ENCODE assay signal across 27 cellular contexts in genomic region chr1:48686159-48686558, GRCh38.
"Had no signal": no experiment of that assay in that cellular context is flagged by ENCODE, and none has a peak within 500 bp of the region (broad histone marks: within the 10 kb centered on the region; RNA-seq: fewer than 3 reads in every experiment).

No MANE protein-coding gene starts in this region.

- H3K9me3 ChIP-seq: heart right ventricle, left lung, mucosa of descending colon, pancreas, prostate gland, sigmoid colon, spleen, suprapubic skin, thoracic aorta, tibial artery, upper lobe of right lung, uterus had no signal

- H2AFZ ChIP-seq: hepatocyte had no signal

- H3K36me3 ChIP-seq: heart right ventricle, left lung, pancreas, prostate gland, sigmoid colon, spleen, suprapubic skin, thoracic aorta, tibial artery, upper lobe of right lung, uterus had no signal

- H3K4me3 ChIP-seq: heart right ventricle, hepatocyte, left lung, lung, mucosa of descending colon, pancreas, prostate gland, sigmoid colon, spleen, suprapubic skin, thoracic aorta, tibial artery, upper lobe of right lung, uterus had no signal

- H3K79me2 ChIP-seq: hepatocyte had no signal

- H3K4me1 ChIP-seq: heart right ventricle, left lung, pancreas, prostate gland, sigmoid colon, suprapubic skin, upper lobe of right lung, uterus had no signal

- ATAC-seq: heart right ventricle; left cardiac atrium; left lung; mucosa of descending colon; naive thymus-derived CD4-positive, alpha-beta T cell; pancreas; right cardiac atrium; upper lobe of right lung had no signal

- H3K27me3 ChIP-seq: hepatocyte, left lung, pancreas, sigmoid colon, spleen, suprapubic skin, tibial artery, upper lobe of right lung, uterus had no signal

- FAIRE-seq: pancreas, small intestine had no signal

- DNase-seq: heart right ventricle; islet precursor cell; kidney glomerular epithelial cell; left cardiac atrium; left lung; midbrain; mucosa of descending colon; naive thymus-derived CD4-positive, alpha-beta T cell; nucleus accumbens; pancreas; posterior cingulate gyrus; retina; right cardiac atrium; sigmoid colon; small intestine; spleen; stimulated activated CD4-positive, alpha-beta T cell treated with anti-CD3 and anti-CD28 coated beads, Interleukin-4, amount 100 ng/mL, for 24 hours; stimulated activated naive CD4-positive, alpha-beta T cell; tibial artery; trophoblast cell; upper lobe of right lung; uterus had no signal

- H3K27ac ChIP-seq: heart right ventricle, hepatocyte, left lung, pancreas, prostate gland, sigmoid colon, spleen, suprapubic skin, upper lobe of right lung, uterus had no signal

- H3K4me2 ChIP-seq: hepatocyte had no signal
